ENCODE assay signal across 19 cellular contexts in genomic region chr1:22267413-22268257, GRCh38.
"Had no signal": no experiment of that assay in that cellular context is flagged by ENCODE, and none has a peak within 500 bp of the region (broad histone marks: within the 10 kb centered on the region; RNA-seq: fewer than 3 reads in every experiment).

No MANE protein-coding gene starts in this region.

- ATAC-seq: foreskin keratinocyte; left cardiac atrium; natural killer cell treated with Interleukin-12 subunit alpha and Interleukin-12 subunit beta and Interleukin-15 and Interleukin-18, amount 100 ng/mL, for 72 hours had no signal

- H3K4me1 ChIP-seq: foreskin keratinocyte, right atrium auricular region, upper lobe of left lung, uterus had no signal

- H3K36me3 ChIP-seq: neutrophil, right atrium auricular region, upper lobe of left lung, uterus had no signal

- H3K4me3 Mint-ChIP-seq: endodermal cell; natural killer cell treated with Interleukin-12 subunit alpha and Interleukin-12 subunit beta and Interleukin-15 and Interleukin-18, amount 100 ng/mL, for 72 hours had no signal

- H3K27me3 ChIP-seq: hepatocyte, right atrium auricular region, upper lobe of left lung, uterus had no signal

- H3K9me3 ChIP-seq: neutrophil, right atrium auricular region, upper lobe of left lung, uterus had no signal

- FAIRE-seq: endothelial cell of umbilical vein, kidney had no signal

- H3K27ac ChIP-seq: coronary artery, foreskin keratinocyte, hepatocyte, neutrophil, right atrium auricular region, upper lobe of left lung, uterus had no signal

- H2AFZ ChIP-seq: hepatocyte had no signal

- H3K4me3 ChIP-seq: coronary artery, hepatocyte, right atrium auricular region, smooth muscle cell, upper lobe of left lung, uterus had no signal

- DNase-seq: effector CD4-positive, alpha-beta T cell; endodermal cell; erythroblast; foreskin keratinocyte; head of caudate nucleus; kidney; left cardiac atrium; mammary epithelial cell; stimulated activated CD4-positive, alpha-beta T cell treated with anti-CD3 and anti-CD28 coated beads, Interleukin-2, amount 100 ng/mL, for 48 hours; stimulated activated naive CD4-positive, alpha-beta T cell treated with Interleukin-2 at 50 U/mL for 16 hours; upper lobe of left lung; uterus had no signal

- H3K79me2 ChIP-seq: hepatocyte had no signal

- H3K9me3 Mint-ChIP-seq: endodermal cell; natural killer cell treated with Interleukin-12 subunit alpha and Interleukin-12 subunit beta and Interleukin-15 and Interleukin-18, amount 100 ng/mL, for 72 hours had no signal

- H3K27ac Mint-ChIP-seq: endodermal cell; natural killer cell treated with Interleukin-12 subunit alpha and Interleukin-12 subunit beta and Interleukin-15 and Interleukin-18, amount 100 ng/mL, for 72 hours had no signal

- H3K4me2 ChIP-seq: hepatocyte, smooth muscle cell had no signal

- H3K36me3 Mint-ChIP-seq: natural killer cell treated with Interleukin-12 subunit alpha and Interleukin-12 subunit beta and Interleukin-15 and Interleukin-18, amount 100 ng/mL, for 72 hours had no signal
